In genomic region chr4:11623726-11624037, GRCh38 we compare ENCODE assay signal across 10 cellular contexts.
DNase-seq lines count a peak whose midpoint lies in the region; ATAC-seq and TF ChIP-seq lines count a peak whose summit lies in the region.
"Had no signal": no experiment of that assay in that cellular context is flagged by ENCODE, and none has a peak within 500 bp of the region (broad histone marks: within the 10 kb centered on the region; RNA-seq: fewer than 3 reads in every experiment).

No MANE protein-coding gene starts in this region.

- no peak overlapping the region for H3K4me3 Mint-ChIP-seq in activated T-helper 1 cell treated with anti-CD3 and anti-CD28 coated beads, Interleukin-12 subunit alpha, Interleukin-12 subunit beta, Interleukin-2, Interleukin-4 antibody, amounts not matched to agents 30 ng/mL and 10 ng/mL and 1 ng/mL, durations not matched to agents 14 hours and 24 hours and 36 hours
- H3K4me3 Mint-ChIP-seq: central memory CD8-positive, alpha-beta T cell; naive thymus-derived CD4-positive, alpha-beta T cell had no signal

- H3K9me3 Mint-ChIP-seq in activated T-helper 1 cell treated with anti-CD3 and anti-CD28 coated beads, Interleukin-12 subunit alpha, Interleukin-12 subunit beta, Interleukin-2, Interleukin-4 antibody, amounts not matched to agents 30 ng/mL and 10 ng/mL and 1 ng/mL, durations not matched to agents 14 hours and 24 hours and 36 hours = no peaks in the 10 kb centered on the region
- H3K9me3 Mint-ChIP-seq: central memory CD8-positive, alpha-beta T cell; naive thymus-derived CD4-positive, alpha-beta T cell had no signal

- H3K27ac Mint-ChIP-seq in activated T-helper 1 cell treated with anti-CD3 and anti-CD28 coated beads, Interleukin-12 subunit alpha, Interleukin-12 subunit beta, Interleukin-2, Interleukin-4 antibody, amounts not matched to agents 30 ng/mL and 10 ng/mL and 1 ng/mL, durations not matched to agents 14 hours and 24 hours and 36 hours = no peak overlapping the region
- H3K27ac Mint-ChIP-seq: naive thymus-derived CD4-positive, alpha-beta T cell had no signal

- no peaks in the 10 kb centered on the region for H3K4me1 Mint-ChIP-seq in activated T-helper 1 cell treated with anti-CD3 and anti-CD28 coated beads, Interleukin-12 subunit alpha, Interleukin-12 subunit beta, Interleukin-2, Interleukin-4 antibody, amounts not matched to agents 30 ng/mL and 10 ng/mL and 1 ng/mL, durations not matched to agents 14 hours and 24 hours and 36 hours (ENCODE audit: low read depth)
- H3K4me1 Mint-ChIP-seq: central memory CD8-positive, alpha-beta T cell; naive thymus-derived CD4-positive, alpha-beta T cell had no signal

- TF ChIP-seq CTCF in GM12872 (IDR thresholded peaks at IDR 0.05; ENCODE audit: insufficient read depth, low read depth, low read length) = 0 out of 3 replicates have a peak, but pooled peaks have one; percentile 19

- no peaks in the 10 kb centered on the region for H3K36me3 Mint-ChIP-seq in activated T-helper 1 cell treated with anti-CD3 and anti-CD28 coated beads, Interleukin-12 subunit alpha, Interleukin-12 subunit beta, Interleukin-2, Interleukin-4 antibody, amounts not matched to agents 30 ng/mL and 10 ng/mL and 1 ng/mL, durations not matched to agents 14 hours and 24 hours and 36 hours (ENCODE audit: low read depth)
- H3K36me3 Mint-ChIP-seq: naive thymus-derived CD4-positive, alpha-beta T cell had no signal

- peak; percentile 7 for DNase-seq in NCI-H146 treated with DMSO at 0.1 percent for 48 hours (lab: John Stamatoyannopoulos, UW; ENCODE audit: unreplicated experiment)
- peak; percentile 22 to 61 for DNase-seq in dermis microvascular lymphatic vessel endothelial cell (ENCODE audit: low read depth in 2 of 2)
- DNase-seq in myocyte (ENCODE audit: low read depth) = peak; percentile 17
- no peak for DNase-seq in activated T-helper 1 cell treated with anti-CD3 and anti-CD28 coated beads, Interleukin-12 subunit alpha, Interleukin-12 subunit beta, Interleukin-2, Interleukin-4 antibody, amounts not matched to agents 30 ng/mL and 10 ng/mL and 1 ng/mL, durations not matched to agents 14 hours and 24 hours and 36 hours (ENCODE audit: low spot score)
- no peak for DNase-seq in SW480 (ENCODE audit: low spot score)
- DNase-seq in NCI-H226 = no peak

- no peaks in the 10 kb centered on the region for H3K27me3 Mint-ChIP-seq in activated T-helper 1 cell treated with anti-CD3 and anti-CD28 coated beads, Interleukin-12 subunit alpha, Interleukin-12 subunit beta, Interleukin-2, Interleukin-4 antibody, amounts not matched to agents 30 ng/mL and 10 ng/mL and 1 ng/mL, durations not matched to agents 14 hours and 24 hours and 36 hours (ENCODE audit: insufficient read depth)
- H3K27me3 Mint-ChIP-seq: central memory CD8-positive, alpha-beta T cell had no signal

- intact Hi-C loops in activated T-helper 1 cell treated with anti-CD3 and anti-CD28 coated beads, Interleukin-12 subunit alpha, Interleukin-12 subunit beta, Interleukin-2, Interleukin-4 antibody, amounts not matched to agents 30 ng/mL and 10 ng/mL and 1 ng/mL, durations not matched to agents 14 hours and 24 hours and 36 hours (cut with micrococcal nuclease) = no loop called here

- no peak for ATAC-seq in HG02759 (IDR thresholded peaks at IDR 0.05; ENCODE audit: unreplicated experiment)
- ATAC-seq: naive thymus-derived CD4-positive, alpha-beta T cell had no signal

Comparison
In these comparisons a context has a peak if more than half of its experiments do, and no peak if none do; other contexts are left out.
1. DNase-seq: peak in NCI-H146 treated with DMSO at 0.1 percent for 48 hours (single experiment), dermis microvascular lymphatic vessel endothelial cell (2 of 2) and myocyte (single experiment); none in activated T-helper 1 cell treated with anti-CD3 and anti-CD28 coated beads, Interleukin-12 subunit alpha, Interleukin-12 subunit beta, Interleukin-2, Interleukin-4 antibody, amounts not matched to agents 30 ng/mL and 10 ng/mL and 1 ng/mL, durations not matched to agents 14 hours and 24 hours and 36 hours (single experiment), SW480 (single experiment) and NCI-H226 (single experiment).